ENCODE assay signal across 9 cellular contexts in genomic region chr19:48152552-48152951, GRCh38. TPM values are rescaled to one million over a fixed set of nuclear protein-coding genes. Genes with fewer than 3 reads are reported as not detected.
A peak's percentile ranks its signal among the peaks of the same experiment; 100 is the strongest.
DNase-seq lines count a peak whose midpoint lies in the region; ATAC-seq, FAIRE-seq and TF ChIP-seq lines count a peak whose summit lies in the region.
"Had no signal": no experiment of that assay in that cellular context is flagged by ENCODE, and none has a peak within 500 bp of the region (broad histone marks: within the 10 kb centered on the region; RNA-seq: fewer than 3 reads in every experiment).

No MANE protein-coding gene starts in this region.

- peak; percentile 68 for DNase-seq in D721Med (ENCODE audit: insufficient read length, low spot score)
- peak; percentile 65 for DNase-seq in SK-N-SH
- peak; percentile 37 for DNase-seq in activated naive CD8-positive, alpha-beta T cell treated with anti-CD3 and anti-CD28 coated beads for 36 hours
- DNase-seq in glutamatergic neuron = peak; percentile 74
- peak; percentile 97 for DNase-seq in pulmonary artery endothelial cell (ENCODE audit: low read depth, low spot score)

- CTCF ChIA-PET in SK-N-SH (lab: Yijun Ruan, JAX) = interaction anchor here (0.6 to 16.3 kb wide), 26 partner anchors 10 to 430 kb away, joined by 3 to 168 read pairs (median 4); partner anchors contain the start of genes CARD8, PLA2G4C and ZNF114

- H3K4me1 ChIP-seq in SK-N-SH (ENCODE audit: control insufficient read depth in 1 of 2, insufficient read depth in 2 of 2, low read depth in 1 of 2, low read length in 1 of 2) = no peaks in the 10 kb centered on the region; a peak in 1 of 4 replicates

- H2AFZ ChIP-seq in SK-N-SH (ENCODE audit: low read depth) = no peak overlapping the region

- no peak overlapping the region for H3K9ac ChIP-seq in SK-N-SH

- H3K27me3 Mint-ChIP-seq in activated naive CD8-positive, alpha-beta T cell treated with anti-CD3 and anti-CD28 coated beads for 36 hours = no peaks in the 10 kb centered on the region
- H3K27me3 Mint-ChIP-seq in glutamatergic neuron (ENCODE audit: unreplicated experiment) = no peaks in the 10 kb centered on the region
- H3K27me3 Mint-ChIP-seq: dendritic cell treated with granulocyte-macrophage colony-stimulating factor and Interleukin-4, amounts not matched to agents 40 ng/mL and 50 ng/mL, for 4 days had no signal

- FAIRE-seq in D721Med (lab: Jason Lieb, UNC) = no peak

- H3K4me3 Mint-ChIP-seq in activated naive CD8-positive, alpha-beta T cell treated with anti-CD3 and anti-CD28 coated beads for 36 hours = no peak overlapping the region
- no peak overlapping the region for H3K4me3 Mint-ChIP-seq in glutamatergic neuron (ENCODE audit: unreplicated experiment)
- H3K4me3 Mint-ChIP-seq: dendritic cell treated with granulocyte-macrophage colony-stimulating factor and Interleukin-4, amounts not matched to agents 40 ng/mL and 50 ng/mL, for 4 days had no signal

- TF ChIP-seq CTCF in D721Med (IDR thresholded peaks at IDR 0.05; ENCODE audit: insufficient read depth, missing control alignments) (peak; percentile 76), SK-N-SH (IDR thresholded peaks at IDR 0.05) (peak; percentile 86), glutamatergic neuron (IDR thresholded peaks at IDR 0.05; ENCODE audit: partially characterized antibody, unreplicated experiment) (peak; percentile 96)

- no peak overlapping the region for H3K27ac Mint-ChIP-seq in activated naive CD8-positive, alpha-beta T cell treated with anti-CD3 and anti-CD28 coated beads for 36 hours
- no peak overlapping the region for H3K27ac Mint-ChIP-seq in glutamatergic neuron (ENCODE audit: unreplicated experiment)
- H3K27ac Mint-ChIP-seq: dendritic cell treated with granulocyte-macrophage colony-stimulating factor and Interleukin-4, amounts not matched to agents 40 ng/mL and 50 ng/mL, for 4 days had no signal

- no peak for ATAC-seq in GM18858 (IDR thresholded peaks at IDR 0.05; ENCODE audit: unreplicated experiment)
- no peak for ATAC-seq in HG03565 (IDR thresholded peaks at IDR 0.05; ENCODE audit: unreplicated experiment)

- no peaks in the 10 kb centered on the region for H3K9me3 ChIP-seq in SK-N-SH

- TF ChIP-seq RAD21 in Ishikawa (IDR thresholded peaks at IDR 0.05; ENCODE audit: low read depth) (peak; percentile 60), SK-N-SH (IDR thresholded peaks at IDR 0.05; ENCODE audit: low read length) (peak; percentile 83)

- no peaks in the 10 kb centered on the region for H3K9me3 Mint-ChIP-seq in activated naive CD8-positive, alpha-beta T cell treated with anti-CD3 and anti-CD28 coated beads for 36 hours
- peaks cover 8% of the 10 kb centered on the region for H3K9me3 Mint-ChIP-seq in glutamatergic neuron (ENCODE audit: unreplicated experiment)
- H3K9me3 Mint-ChIP-seq: dendritic cell treated with granulocyte-macrophage colony-stimulating factor and Interleukin-4, amounts not matched to agents 40 ng/mL and 50 ng/mL, for 4 days had no signal

- no peak overlapping the region for H3K4me3 ChIP-seq in SK-N-SH (ENCODE audit: low read depth in 2 of 2, low read length in 1 of 2)

- peaks cover 3 to 7% of the 10 kb centered on the region in 2 experiments for H3K36me3 ChIP-seq in SK-N-SH (replicated peaks in 1 of 2; ENCODE audit: control insufficient read depth in 1 of 2, insufficient read depth in 2 of 2, low read length in 1 of 2)

- POLR2A ChIA-PET in SK-N-SH (lab: Yijun Ruan, JAX) = interaction anchor here (0.5 to 0.6 kb wide), 3 partner anchors 15 to 1489 kb away, joined by 3 to 5 read pairs (median 3); no protein-coding TSS in a partner anchor

- no peaks in the 10 kb centered on the region for H3F3A ChIP-seq in SK-N-SH (replicated peaks; ENCODE audit: insufficient read depth)

- no peaks in the 10 kb centered on the region for H3K79me2 ChIP-seq in SK-N-SH (ENCODE audit: insufficient read depth)

- no peaks in the 10 kb centered on the region for H3K9me2 ChIP-seq in SK-N-SH

- H3K27ac ChIP-seq in SK-N-SH (ENCODE audit: low read depth in 2 of 2, low read length in 1 of 2) = peak overlapping the region in 1 of 2 experiments; percentile 68; a peak in 2 of 4 replicates

- no peak overlapping the region for H3K4me2 ChIP-seq in SK-N-SH

- H3K4me1 Mint-ChIP-seq in activated naive CD8-positive, alpha-beta T cell treated with anti-CD3 and anti-CD28 coated beads for 36 hours = no peaks in the 10 kb centered on the region
- H3K4me1 Mint-ChIP-seq in glutamatergic neuron (ENCODE audit: low read depth, unreplicated experiment) = no peaks in the 10 kb centered on the region

- H3K36me3 Mint-ChIP-seq in activated naive CD8-positive, alpha-beta T cell treated with anti-CD3 and anti-CD28 coated beads for 36 hours = peaks cover 28% of the 10 kb centered on the region
- no peaks in the 10 kb centered on the region for H3K36me3 Mint-ChIP-seq in glutamatergic neuron (ENCODE audit: unreplicated experiment)

- no peaks in the 10 kb centered on the region for H3K27me3 ChIP-seq in SK-N-SH (ENCODE audit: insufficient read depth)

- no peaks in the 10 kb centered on the region for H4K20me1 ChIP-seq in SK-N-SH (ENCODE audit: insufficient read depth)

- WGBS in SK-N-SH (ENCODE audit: low lambda C conversion rate) = 30% methylated on average over 8 of the region's 8 CpGs

- no peak for TF ChIP-seq EP300 in Ishikawa (IDR thresholded peaks at IDR 0.05; ENCODE audit: borderline replicate concordance)
- TF ChIP-seq EP300 in SK-N-SH (IDR thresholded peaks at IDR 0.05; ENCODE audit: borderline replicate concordance in 1 of 2, low read depth in 1 of 2, low read length in 1 of 2) = no peak

TF ChIP-seq in SK-N-SH, 30 proteins besides CTCF, POLR2A, EP300 and RAD21:
- 0 out of 2 replicates have a peak, but pooled peaks have one; percentile 16 for TF ChIP-seq IRF3 (IDR thresholded peaks at IDR 0.05; ENCODE audit: low read depth, low read length)
- peak; percentile 88 for TF ChIP-seq SMC3 (IDR thresholded peaks at IDR 0.05; ENCODE audit: low read depth, low read length)
- no peak for TF ChIP-seq GABPA (IDR thresholded peaks at IDR 0.05; ENCODE audit: low read depth)

RNA-seq across cellular contexts. Expression of gene LIG1, which starts 17.6 kb away (rescaled TPM):
- 39.6 and 53.0 TPM in 2 replicates for polyA plus RNA-seq in SK-N-SH (2012; rRNA removed)
- polyA plus RNA-seq in SK-N-SH (2012; cell fraction: cytosol; rRNA removed) = 23.3 and 28.9 TPM in 2 replicates
- 153 and 182 TPM in 2 replicates for polyA plus RNA-seq in SK-N-SH (2012; cell fraction: nucleus; rRNA removed)
- 100 to 1,000 TPM; 147 to 165 TPM for total RNA-seq in activated naive CD8-positive, alpha-beta T cell treated with anti-CD3 and anti-CD28 coated beads for 36 hours
- total RNA-seq in glutamatergic neuron (ENCODE audit: unreplicated experiment) (16.9 TPM), pulmonary artery endothelial cell (50.2 and 57.6 TPM in 2 replicates)

RNA-seq across cellular contexts. Expression of gene ZSWIM9, which starts 17.9 kb away (rescaled TPM):
- 1.3 and 2.2 TPM in 2 replicates for polyA plus RNA-seq in SK-N-SH (2012; rRNA removed)
- polyA plus RNA-seq in SK-N-SH (2012; cell fraction: cytosol; rRNA removed) = 2.7 TPM in 2 replicates
- polyA plus RNA-seq in SK-N-SH (2012; cell fraction: nucleus; rRNA removed) = 1.8 and 2.8 TPM in 2 replicates
- 1 to 10 TPM; 7.3 to 7.7 TPM for total RNA-seq in activated naive CD8-positive, alpha-beta T cell treated with anti-CD3 and anti-CD28 coated beads for 36 hours
- total RNA-seq in glutamatergic neuron (ENCODE audit: unreplicated experiment) = 6.7 TPM
- 4.5 and 4.9 TPM in 2 replicates for total RNA-seq in pulmonary artery endothelial cell

RNA-seq across cellular contexts. Expression of gene PLA2G4C, which starts 41.9 kb away (rescaled TPM):
- polyA plus RNA-seq in SK-N-SH (2012; rRNA removed) = 6.0 and 6.1 TPM in 2 replicates
- polyA plus RNA-seq in SK-N-SH (2012; cell fraction: cytosol; rRNA removed) = 4.1 and 4.3 TPM in 2 replicates
- 24.4 and 32.5 TPM in 2 replicates for polyA plus RNA-seq in SK-N-SH (2012; cell fraction: nucleus; rRNA removed)
- 1 to 10 TPM; 2.0 to 2.5 TPM for total RNA-seq in activated naive CD8-positive, alpha-beta T cell treated with anti-CD3 and anti-CD28 coated beads for 36 hours
- total RNA-seq in glutamatergic neuron (ENCODE audit: unreplicated experiment) = 2.5 TPM
- total RNA-seq in pulmonary artery endothelial cell = 58.5 and 59.5 TPM in 2 replicates

Comparison
In these comparisons a context has a peak if more than half of its experiments do, and no peak if none do; other contexts are left out.
1. DNase-seq: peak in every context shown above with its lines; median percentile 97 in pulmonary artery endothelial cell; 74 in glutamatergic neuron; 68 in D721Med; 65 in SK-N-SH; 37 in activated naive CD8-positive, alpha-beta T cell treated with anti-CD3 and anti-CD28 coated beads for 36 hours.
2. RNA of gene PLA2G4C, which starts 41.9 kb away (total RNA-seq): 58.5 to 59.5 TPM in pulmonary artery endothelial cell; 2.5 TPM in glutamatergic neuron (single experiment) and 2.0 to 2.5 TPM in activated naive CD8-positive, alpha-beta T cell treated with anti-CD3 and anti-CD28 coated beads for 36 hours; every median in the first group is over 10 times any median in the second.
3. Peak in every context shown above with its lines, with median percentiles within 50 percentile points of each other: CTCF ChIP-seq.